8 cellular contexts compared by ENCODE assay signal in the genomic region with DNA sequence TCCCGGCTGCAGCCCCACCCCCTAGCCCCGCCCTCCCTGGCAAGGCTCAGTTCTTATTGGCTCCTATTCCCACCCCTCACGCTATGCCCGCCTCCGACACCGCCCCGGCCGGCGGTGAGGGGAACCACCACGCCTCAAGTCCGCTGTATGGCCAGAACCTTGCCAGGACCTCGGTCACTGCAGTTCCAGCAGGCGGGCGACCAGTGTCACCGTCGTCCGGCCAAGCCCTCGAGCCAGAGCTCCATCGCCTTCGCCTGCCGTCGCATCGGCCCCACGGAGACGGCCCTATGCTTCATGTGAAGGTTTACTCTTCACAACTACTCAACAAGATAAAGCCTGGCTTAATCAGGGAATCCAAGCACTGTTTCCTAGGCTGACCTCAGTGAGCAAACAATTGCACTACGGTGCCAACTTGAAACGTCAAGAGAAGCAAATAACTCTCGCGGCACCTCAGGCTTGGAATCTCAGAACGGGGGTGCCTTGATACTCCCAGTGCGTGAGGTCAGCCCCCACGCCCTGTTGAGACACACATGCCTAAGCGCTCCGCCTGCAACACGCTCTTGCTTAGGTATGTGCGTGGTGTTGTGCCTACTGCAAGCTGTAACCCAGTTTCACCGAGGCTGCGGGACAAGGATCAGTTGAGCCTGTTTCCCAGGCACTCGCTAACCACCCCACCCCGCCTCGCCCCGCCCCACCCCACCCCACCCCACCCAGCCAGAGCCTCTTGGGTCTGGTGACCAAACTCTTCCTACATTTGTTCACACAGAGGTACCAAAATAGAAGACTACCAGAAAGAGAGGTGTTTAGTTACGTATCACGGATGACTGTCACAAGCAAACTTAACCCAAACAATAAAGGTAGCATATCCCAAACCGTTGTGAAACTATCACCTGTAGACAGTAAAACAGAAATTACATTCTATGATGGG. TPM values are rescaled to one million over a fixed set of nuclear protein-coding genes. Genes with fewer than 3 reads are reported as not detected.
DNase-seq lines count a peak whose midpoint lies in the region; ATAC-seq and TF ChIP-seq lines count a peak whose summit lies in the region.

No MANE protein-coding gene starts in this region.

- H3K27me3 ChIP-seq in ectodermal cell (ENCODE audit: control insufficient read depth, insufficient read depth, low read length, poor library complexity, severe bottlenecking) (peaks cover 70% of the 10 kb centered on the region), lung (ENCODE audit: control insufficient read depth, insufficient read depth) (no peaks in the 10 kb centered on the region)

- no peaks in the 10 kb centered on the region for H3K4me1 ChIP-seq in ectodermal cell (ENCODE audit: control insufficient read depth, insufficient read depth, low read length)
- H3K4me1 ChIP-seq in lung (ENCODE audit: control insufficient read depth in 2 of 2, insufficient read depth in 2 of 2, low read length in 2 of 2): no peaks in the 10 kb centered on the region

- DNase-seq in AG20443 (ENCODE audit: low spot score) (peak; percentile 98), NCI-H69 (lab: John Stamatoyannopoulos, UW) (peak; percentile 61), lung (ENCODE audit: low spot score) (peak; percentile 95)
- peak; percentile 92 for DNase-seq in activated CD8-positive, alpha-beta T cell treated with anti-CD3 and anti-CD28 coated beads for 36 hours
- DNase-seq in stimulated activated CD4-positive, alpha-beta T cell treated with anti-CD3 and anti-CD28 coated beads, Interleukin-4, amount 100 ng/mL, for 48 hours (ENCODE audit: low read depth in 2 of 2): peak; percentile 83 to 86

- no peaks in the 10 kb centered on the region for H3K36me3 Mint-ChIP-seq in activated CD8-positive, alpha-beta T cell treated with anti-CD3 and anti-CD28 coated beads for 36 hours (ENCODE audit: low read depth)

- H3K27ac ChIP-seq in ectodermal cell (ENCODE audit: insufficient read depth, low read depth, low read length, poor library complexity, severe bottlenecking): no peak overlapping the region
- H3K27ac ChIP-seq in lung (ENCODE audit: low read depth in 1 of 2, low read length in 1 of 2): peak overlapping the region; percentile 67 to 93

- no peaks in the 10 kb centered on the region for H3K9me3 ChIP-seq in ectodermal cell (ENCODE audit: control insufficient read depth, low read length)
- H3K9me3 ChIP-seq in lung (ENCODE audit: control insufficient read depth in 2 of 2, insufficient read depth in 1 of 2, low read length in 1 of 2): no peaks in the 10 kb centered on the region

- WGBS in ectodermal cell, 2 experiments: 1 to 5% methylated on average over 37 to 38 of the region's 45 CpGs
- 4% methylated on average over 45 of the region's 45 CpGs for WGBS in lung, 2 donors

- H3K4me3 ChIP-seq in ectodermal cell (ENCODE audit: insufficient read depth, low read depth, low read length) (peak overlapping the region; percentile 63), lung (peak overlapping the region; percentile 73)

- H3K27ac Mint-ChIP-seq in activated CD8-positive, alpha-beta T cell treated with anti-CD3 and anti-CD28 coated beads for 36 hours: peak overlapping the region; percentile 68

- POLR2A ChIA-PET in activated CD8-positive, alpha-beta T cell treated with anti-CD3 and anti-CD28 coated beads for 36 hours (lab: Charles Lee): interaction anchor here (0.8 to 1.6 kb wide), 4 partner anchors 10 to 110 kb away, joined by 3 to 6 read pairs (median 3); partner anchors contain the start of genes CSDE1 and SIKE1

- no peak for TF ChIP-seq CTCF in activated CD8-positive, alpha-beta T cell treated with anti-CD3 and anti-CD28 coated beads for 36 hours (IDR thresholded peaks at IDR 0.05)
- no peak for TF ChIP-seq CTCF in lung (IDR thresholded peaks at IDR 0.05; ENCODE audit: control extremely low read depth, extremely low read depth)

- ATAC-seq in GM19025 (IDR thresholded peaks at IDR 0.05; ENCODE audit: low read depth, unreplicated experiment) (peak; percentile 99), HG03196 (IDR thresholded peaks at IDR 0.05; ENCODE audit: unreplicated experiment) (peak; percentile 96), lung (ENCODE audit: insufficient read depth, low FRiP score) (peak; percentile 98)
- peak; percentile 97 for ATAC-seq in activated CD8-positive, alpha-beta T cell treated with anti-CD3 and anti-CD28 coated beads for 36 hours

- no peaks in the 10 kb centered on the region for H3K9me3 Mint-ChIP-seq in activated CD8-positive, alpha-beta T cell treated with anti-CD3 and anti-CD28 coated beads for 36 hours

- H3K36me3 ChIP-seq in ectodermal cell (ENCODE audit: control insufficient read depth, insufficient read depth, low read length) (no peaks in the 10 kb centered on the region), lung (ENCODE audit: control insufficient read depth in 2 of 2, insufficient read depth in 2 of 2, low read length in 2 of 2) (no peaks in the 10 kb centered on the region)

- peaks cover 7% of the 10 kb centered on the region for H3K27me3 Mint-ChIP-seq in activated CD8-positive, alpha-beta T cell treated with anti-CD3 and anti-CD28 coated beads for 36 hours

- CTCF ChIA-PET in activated CD8-positive, alpha-beta T cell treated with anti-CD3 and anti-CD28 coated beads for 36 hours (lab: Charles Lee): interaction anchor here (0.8 to 3.9 kb wide), 9 partner anchors 8 to 336 kb away, joined by 3 to 17 read pairs (median 4); no protein-coding TSS in a partner anchor

- intact Hi-C loops in activated CD8-positive, alpha-beta T cell treated with anti-CD3 and anti-CD28 coated beads for 36 hours (cut with micrococcal nuclease): no loop called here

- H3K4me3 Mint-ChIP-seq in activated CD8-positive, alpha-beta T cell treated with anti-CD3 and anti-CD28 coated beads for 36 hours: peak overlapping the region; percentile 86

- peaks cover 10% of the 10 kb centered on the region for H3K4me1 Mint-ChIP-seq in activated CD8-positive, alpha-beta T cell treated with anti-CD3 and anti-CD28 coated beads for 36 hours (ENCODE audit: low read depth)

RNA-seq across cellular contexts. Expression of gene DENND2C, which starts 0.5 kb away (rescaled TPM):
- total RNA-seq in activated CD8-positive, alpha-beta T cell treated with anti-CD3 and anti-CD28 coated beads for 36 hours: 1 to 10 TPM in 1 of 2 experiments, under 1 TPM in 1; 0.99 to 1.5 TPM
- polyA plus RNA-seq in ectodermal cell (2013, experiment 1 of 4): 0.43 TPM
- 0.53 TPM for polyA plus RNA-seq in ectodermal cell (2013, experiment 2 of 4)
- 0.43 TPM for polyA plus RNA-seq in ectodermal cell (2013, experiment 3 of 4)
- 0.36 TPM for polyA plus RNA-seq in ectodermal cell (2013, experiment 4 of 4)
- total RNA-seq in lung: 1 to 10 TPM; 4.1 to 6.1 TPM
- polyA plus RNA-seq in lung: 1 to 10 TPM in 1 of 2 donors, under 1 TPM in 1; 1.00 to 2.0 TPM

RNA-seq across cellular contexts. Expression of gene AMPD1, which starts 25.0 kb away (rescaled TPM):
- total RNA-seq in activated CD8-positive, alpha-beta T cell treated with anti-CD3 and anti-CD28 coated beads for 36 hours: not detected
- not detected for polyA plus RNA-seq in ectodermal cell (2013, experiment 1 of 4)
- not detected for polyA plus RNA-seq in ectodermal cell (2013, experiment 2 of 4)
- polyA plus RNA-seq in ectodermal cell (2013, experiment 3 of 4): not detected
- not detected for polyA plus RNA-seq in ectodermal cell (2013, experiment 4 of 4)
- under 1 TPM in 1 of 2 donors, not detected in 1; 0.34 TPM for total RNA-seq in lung
- polyA plus RNA-seq in lung: not detected

RNA-seq across cellular contexts. Expression of gene NRAS, which starts 46.2 kb away (rescaled TPM):
- total RNA-seq in activated CD8-positive, alpha-beta T cell treated with anti-CD3 and anti-CD28 coated beads for 36 hours: 10 to 100 TPM; 49.1 to 49.9 TPM
- polyA plus RNA-seq in ectodermal cell (2013, experiment 1 of 4): 103 TPM
- polyA plus RNA-seq in ectodermal cell (2013, experiment 2 of 4): 113 TPM
- polyA plus RNA-seq in ectodermal cell (2013, experiment 3 of 4): 83.4 TPM
- 88.4 TPM for polyA plus RNA-seq in ectodermal cell (2013, experiment 4 of 4)
- 10 to 100 TPM; 30.4 to 43.3 TPM for total RNA-seq in lung
- polyA plus RNA-seq in lung: 10 to 100 TPM; 14.6 to 26.5 TPM
